Comparison of ENCODE assay signal across 1 cellular context in the genomic region with DNA sequence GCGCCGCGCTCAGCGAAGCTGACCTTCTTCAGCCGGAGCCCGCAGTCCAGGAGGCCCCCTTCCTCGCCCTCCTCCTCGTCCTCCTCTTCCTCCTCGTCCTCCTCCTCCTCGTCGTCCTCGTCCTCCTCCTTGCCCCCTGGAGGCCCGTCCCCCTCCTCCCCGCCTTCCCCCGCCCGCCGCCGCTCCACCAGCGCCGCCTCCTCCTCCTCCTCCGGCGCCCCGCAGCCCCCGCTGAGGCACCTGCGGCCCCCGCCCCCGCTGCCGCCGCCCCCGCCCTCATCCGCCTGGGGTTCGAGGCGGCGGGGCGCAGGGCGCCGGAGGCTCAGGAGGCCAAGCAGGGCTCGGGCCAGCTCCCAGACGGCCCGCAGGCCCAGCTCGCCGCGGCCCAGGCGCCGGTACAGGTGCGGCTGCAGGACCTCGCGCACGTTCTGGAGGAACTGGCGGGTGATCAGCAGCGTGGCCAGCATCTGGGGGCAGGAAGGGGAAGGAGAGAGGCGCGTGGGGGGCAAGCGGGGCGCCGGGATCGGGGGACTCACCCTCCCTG.
TF ChIP-seq lines count a peak whose summit lies in the region.

No MANE protein-coding gene starts in this region.

TF ChIP-seq in HepG2, 621 proteins besides CTCF, POLR2A, EP300 and RAD21:
- TF ChIP-seq, protein P1, sequence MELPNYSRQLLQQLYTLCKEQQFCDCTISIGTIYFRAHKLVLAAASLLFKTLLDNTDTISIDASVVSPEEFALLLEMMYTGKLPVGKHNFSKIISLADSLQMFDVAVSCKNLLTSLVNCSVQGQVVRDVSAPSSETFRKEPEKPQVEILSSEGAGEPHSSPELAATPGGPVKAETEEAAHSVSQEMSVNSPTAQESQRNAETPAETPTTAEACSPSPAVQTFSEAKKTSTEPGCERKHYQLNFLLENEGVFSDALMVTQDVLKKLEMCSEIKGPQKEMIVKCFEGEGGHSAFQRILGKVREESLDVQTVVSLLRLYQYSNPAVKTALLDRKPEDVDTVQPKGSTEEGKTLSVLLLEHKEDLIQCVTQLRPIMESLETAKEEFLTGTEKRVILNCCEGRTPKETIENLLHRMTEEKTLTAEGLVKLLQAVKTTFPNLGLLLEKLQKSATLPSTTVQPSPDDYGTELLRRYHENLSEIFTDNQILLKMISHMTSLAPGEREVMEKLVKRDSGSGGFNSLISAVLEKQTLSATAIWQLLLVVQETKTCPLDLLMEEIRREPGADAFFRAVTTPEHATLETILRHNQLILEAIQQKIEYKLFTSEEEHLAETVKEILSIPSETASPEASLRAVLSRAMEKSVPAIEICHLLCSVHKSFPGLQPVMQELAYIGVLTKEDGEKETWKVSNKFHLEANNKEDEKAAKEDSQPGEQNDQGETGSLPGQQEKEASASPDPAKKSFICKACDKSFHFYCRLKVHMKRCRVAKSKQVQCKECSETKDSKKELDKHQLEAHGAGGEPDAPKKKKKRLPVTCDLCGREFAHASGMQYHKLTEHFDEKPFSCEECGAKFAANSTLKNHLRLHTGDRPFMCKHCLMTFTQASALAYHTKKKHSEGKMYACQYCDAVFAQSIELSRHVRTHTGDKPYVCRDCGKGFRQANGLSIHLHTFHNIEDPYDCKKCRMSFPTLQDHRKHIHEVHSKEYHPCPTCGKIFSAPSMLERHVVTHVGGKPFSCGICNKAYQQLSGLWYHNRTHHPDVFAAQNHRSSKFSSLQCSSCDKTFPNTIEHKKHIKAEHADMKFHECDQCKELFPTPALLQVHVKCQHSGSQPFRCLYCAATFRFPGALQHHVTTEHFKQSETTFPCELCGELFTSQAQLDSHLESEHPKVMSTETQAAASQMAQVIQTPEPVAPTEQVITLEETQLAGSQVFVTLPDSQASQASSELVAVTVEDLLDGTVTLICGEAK (IDR thresholded peaks at IDR 0.05), result no peak
- TF ChIP-seq, protein P1 (CRISPR knock-in tag; IDR thresholded peaks at IDR 0.05), result no peak
- TF ChIP-seq TSC22D2 (CRISPR knock-in tag; IDR thresholded peaks at IDR 0.05; ENCODE audit: borderline replicate concordance) (no peak), GFI1 (CRISPR knock-in tag; IDR thresholded peaks at IDR 0.05; ENCODE audit: borderline replicate concordance) (no peak), ZNF615 (CRISPR knock-in tag; IDR thresholded peaks at IDR 0.05; ENCODE audit: borderline replicate concordance) (no peak), PITX1 (CRISPR knock-in tag; IDR thresholded peaks at IDR 0.05) (no peak), KDM4B (CRISPR knock-in tag; IDR thresholded peaks at IDR 0.05) (no peak), ZBTB20 (CRISPR knock-in tag; IDR thresholded peaks at IDR 0.05; ENCODE audit: borderline replicate concordance, low read depth) (no peak), GABPA (IDR thresholded peaks at IDR 0.05; ENCODE audit: low read depth, low read length) (no peak), GABPA (CRISPR knock-in tag; IDR thresholded peaks at IDR 0.05; ENCODE audit: low read depth) (no peak), ZFP1 (CRISPR knock-in tag; IDR thresholded peaks at IDR 0.05) (no peak)
- TF ChIP-seq, protein P2, sequence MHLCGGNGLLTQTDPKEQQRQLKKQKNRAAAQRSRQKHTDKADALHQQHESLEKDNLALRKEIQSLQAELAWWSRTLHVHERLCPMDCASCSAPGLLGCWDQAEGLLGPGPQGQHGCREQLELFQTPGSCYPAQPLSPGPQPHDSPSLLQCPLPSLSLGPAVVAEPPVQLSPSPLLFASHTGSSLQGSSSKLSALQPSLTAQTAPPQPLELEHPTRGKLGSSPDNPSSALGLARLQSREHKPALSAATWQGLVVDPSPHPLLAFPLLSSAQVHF (CRISPR knock-in tag; IDR thresholded peaks at IDR 0.05), result no peak
TF ChIP-seq in HepG2: peak in this region for 0.
